In the genomic region with DNA sequence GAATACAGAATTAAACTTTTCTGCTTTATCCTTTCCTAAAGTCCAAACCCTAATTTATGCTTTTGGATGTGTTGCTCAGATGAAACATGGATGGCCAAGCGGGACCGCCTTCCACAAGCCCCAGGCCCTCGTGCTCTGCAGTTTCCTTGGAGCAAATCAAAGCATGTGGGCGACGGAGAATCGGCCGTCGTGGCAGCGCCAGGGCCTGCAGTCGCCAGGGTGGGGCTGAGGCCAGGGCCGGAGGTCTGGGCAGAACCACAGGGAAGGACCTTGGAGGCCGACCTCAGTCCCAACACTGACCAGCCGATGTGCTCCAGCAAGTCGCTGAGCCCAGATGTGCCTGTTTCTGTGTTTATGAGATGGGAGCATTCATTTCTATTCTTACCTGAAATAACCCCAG, we compare ENCODE assay signal across 22 cellular contexts.
"Had no signal": no experiment of that assay in that cellular context is flagged by ENCODE, and none has a peak within 500 bp of the region (broad histone marks: within the 10 kb centered on the region; RNA-seq: fewer than 3 reads in every experiment).

No MANE protein-coding gene starts in this region.

- H3K27ac ChIP-seq: heart right ventricle, left ventricle myocardium inferior, lower lobe of right lung, neutrophil, right atrium auricular region, sigmoid colon, skin epidermis, stomach, thyroid gland, upper lobe of left lung, uterus had no signal

- DNase-seq: foreskin melanocyte; heart right ventricle; hypothalamus; islet precursor cell; left ventricle myocardium inferior; lower lobe of right lung; midbrain; nephron progenitor cell; sigmoid colon; stimulated activated CD4-positive, alpha-beta T cell treated with anti-CD3 and anti-CD28 coated beads, Interleukin-2, amount 100 ng/mL, for 24 hours; stimulated activated CD4-positive, alpha-beta T cell treated with anti-CD3 and anti-CD28 coated beads, Interleukin-4, amount 100 ng/mL, for 4 hours; stimulated activated naive CD4-positive, alpha-beta T cell; stomach; thyroid gland; uterus had no signal

- H3K4me3 Mint-ChIP-seq: dendritic cell treated with granulocyte-macrophage colony-stimulating factor and Interleukin-4, amounts not matched to agents 40 ng/mL and 50 ng/mL, for 4 days; memory B cell; nephron progenitor cell had no signal

- H3K4me1 ChIP-seq: lower lobe of right lung, right atrium auricular region, sigmoid colon, stomach, thyroid gland, upper lobe of left lung, uterus had no signal

- ATAC-seq: heart right ventricle, lower lobe of right lung had no signal

- H3K9me3 Mint-ChIP-seq: dendritic cell treated with granulocyte-macrophage colony-stimulating factor and Interleukin-4, amounts not matched to agents 40 ng/mL and 50 ng/mL, for 4 days; memory B cell had no signal

- H3K9me3 ChIP-seq: heart right ventricle, left ventricle myocardium inferior, lower lobe of right lung, neutrophil, right atrium auricular region, sigmoid colon, stomach, thyroid gland, upper lobe of left lung, uterus had no signal

- H3K27me3 Mint-ChIP-seq: dendritic cell treated with granulocyte-macrophage colony-stimulating factor and Interleukin-4, amounts not matched to agents 40 ng/mL and 50 ng/mL, for 4 days; memory B cell had no signal

- FAIRE-seq: colon had no signal

- H3K27me3 ChIP-seq: heart right ventricle, neutrophil, right atrium auricular region, sigmoid colon, stomach, thyroid gland, upper lobe of left lung, uterus had no signal

- H3K36me3 ChIP-seq: left ventricle myocardium inferior, right atrium auricular region, sigmoid colon, thyroid gland, uterus had no signal

- H3K27ac Mint-ChIP-seq: memory B cell, nephron progenitor cell had no signal

- H3K4me3 ChIP-seq: heart right ventricle, left ventricle myocardium inferior, lower lobe of right lung, right atrium auricular region, sigmoid colon, skin epidermis, stomach, thyroid gland, upper lobe of left lung, uterus had no signal
